26 cellular contexts compared by ENCODE assay signal in the genomic region with DNA sequence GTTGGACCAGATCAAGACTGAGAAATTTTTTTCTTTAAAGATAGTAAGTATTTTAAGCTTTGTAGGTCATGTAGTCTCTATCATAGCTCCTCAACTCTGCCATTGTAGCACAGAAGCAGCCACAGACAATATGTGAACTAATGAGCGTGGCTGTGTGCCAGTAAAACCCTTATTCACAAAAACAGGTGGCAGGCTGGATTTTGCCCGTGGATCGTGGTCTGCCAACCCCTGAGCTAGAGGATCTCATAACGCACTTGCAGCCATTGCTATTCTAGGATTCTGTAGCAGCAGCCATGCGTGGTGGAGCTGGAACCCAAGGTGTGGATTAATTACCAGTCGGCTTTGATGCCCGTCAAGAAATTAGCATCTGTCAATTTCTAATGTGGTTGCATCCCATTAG.
DNase-seq lines count a peak whose midpoint lies in the region; ATAC-seq and TF ChIP-seq lines count a peak whose summit lies in the region.
"Had no signal": no experiment of that assay in that cellular context is flagged by ENCODE, and none has a peak within 500 bp of the region (broad histone marks: within the 10 kb centered on the region; RNA-seq: fewer than 3 reads in every experiment).

No MANE protein-coding gene starts in this region.

- no peaks in the 10 kb centered on the region for H3K9me3 ChIP-seq in RWPE2 (ENCODE audit: severe bottlenecking)
- H3K9me3 ChIP-seq: Caco-2, esophagus muscularis mucosa, MG63, stomach, tibial artery had no signal

- H3K27ac ChIP-seq in RWPE2 (ENCODE audit: poor library complexity, severe bottlenecking): peak overlapping the region; percentile 98
- H3K27ac ChIP-seq: BLaER1 treated with 17β-estradiol and CSF1 and Interleukin-3, amounts not matched to agents 10 nM and 100 nM; esophagus muscularis mucosa; hepatocyte; stomach; tibial artery had no signal

- H3K36me3 ChIP-seq in RWPE2 (ENCODE audit: low read depth): 0 out of 2 replicates have a peak, but pooled peaks cover 6% of the 10 kb centered on the region

- no peak for TF ChIP-seq CTCF in RWPE2 (IDR thresholded peaks at IDR 0.05; ENCODE audit: poor library complexity, severe bottlenecking)

- ATAC-seq in RWPE2 (ENCODE audit: low read depth) (no peak), HG02571 (IDR thresholded peaks at IDR 0.05; ENCODE audit: unreplicated experiment) (no peak), GM19463 (IDR thresholded peaks at IDR 0.05; ENCODE audit: unreplicated experiment) (no peak)
- ATAC-seq: activated CD8-positive, alpha-beta memory T cell treated with anti-CD3 and anti-CD28 coated beads, Interleukin-2, amount 10 ng/mL, durations not matched to agents 7 days and 5 days; SK-N-SH treated with all-trans-retinoic acid at 6 μM for 48 hours; WTC11 had no signal

- H3K27me3 ChIP-seq in RWPE2 (ENCODE audit: insufficient read depth, poor library complexity, severe bottlenecking): no peaks in the 10 kb centered on the region
- H3K27me3 ChIP-seq: esophagus muscularis mucosa, hepatocyte, MG63, stomach, tibial artery had no signal

- DNase-seq in DMS79 (lab: John Stamatoyannopoulos, UW) (peak; percentile 3), NCI-H1105 (lab: John Stamatoyannopoulos, UW) (peak; percentile 94), NCI-H2171 treated with DMSO at 0.1 percent for 48 hours (lab: John Stamatoyannopoulos, UW) (peak; percentile 84), RWPE2 (ENCODE audit: low spot score) (no peak), NCI-H2227 (lab: John Stamatoyannopoulos, UW; ENCODE audit: unreplicated experiment) (no peak), NCI-H526 treated with DMSO at 0.1 percent for 48 hours (lab: John Stamatoyannopoulos, UW) (no peak)
- DNase-seq: activated CD4-positive, alpha-beta T cell treated with anti-CD3 and anti-CD28 coated beads, Interleukin-2, amount 50 U/mL, for 1 hour; Caco-2; endodermal cell; foreskin melanocyte; mesenchymal stem cell; MG63; naive B cell; NCI-H187; nucleus accumbens; stomach; T1000; tibial artery had no signal

- H3K4me3 ChIP-seq in RWPE2 (ENCODE audit: severe bottlenecking): no peak overlapping the region
- H3K4me3 ChIP-seq: BLaER1 treated with 17β-estradiol and CSF1 and Interleukin-3, amounts not matched to agents 10 nM and 100 nM; esophagus muscularis mucosa; hepatocyte; MG63; stomach; tibial artery had no signal

- peaks cover 34% of the 10 kb centered on the region for H3K4me1 ChIP-seq in RWPE2 (ENCODE audit: insufficient read depth, poor library complexity, severe bottlenecking)
- H3K4me1 ChIP-seq: Caco-2 had no signal

Comparison
In these comparisons a context has a peak if more than half of its experiments do, and no peak if none do; other contexts are left out.
1. DNase-seq: peak in DMS79 (single experiment), NCI-H1105 (single experiment) and NCI-H2171 treated with DMSO at 0.1 percent for 48 hours (single experiment); none in RWPE2 (single experiment), NCI-H2227 (single experiment) and NCI-H526 treated with DMSO at 0.1 percent for 48 hours (single experiment).